10 cellular contexts compared by ENCODE assay signal in genomic region chr17:29151567-29151966, GRCh38. TPM values are rescaled to one million over a fixed set of nuclear protein-coding genes. Genes with fewer than 3 reads are reported as not detected.
DNase-seq lines count a peak whose midpoint lies in the region; ATAC-seq and TF ChIP-seq lines count a peak whose summit lies in the region.
"Had no signal": no experiment of that assay in that cellular context is flagged by ENCODE, and none has a peak within 500 bp of the region (broad histone marks: within the 10 kb centered on the region; RNA-seq: fewer than 3 reads in every experiment).

No MANE protein-coding gene starts in this region.

- peaks cover 74% of the 10 kb centered on the region for H3K4me1 Mint-ChIP-seq in MCF 10A (ENCODE audit: insufficient read depth, unreplicated experiment)
- H3K4me1 Mint-ChIP-seq in natural killer cell treated with Interleukin-12 subunit alpha and Interleukin-12 subunit beta and Interleukin-15 and Interleukin-18, amount 100 ng/mL, for 72 hours (ENCODE audit: low read depth in 2 of 2): peaks cover 53% of the 10 kb centered on the region in 2 donors

- POLR2A ChIA-PET in MCF 10A (lab: Yijun Ruan, JAX): interaction anchor here (0.6 to 7.5 kb wide), 4 partner anchors 8 to 90 kb away, joined by 3 to 168 read pairs (median 14); partner anchors contain the start of gene MYO18A

- no peak overlapping the region for H3K4me3 Mint-ChIP-seq in MCF 10A (ENCODE audit: unreplicated experiment)
- H3K4me3 Mint-ChIP-seq in natural killer cell treated with Interleukin-12 subunit alpha and Interleukin-12 subunit beta and Interleukin-15 and Interleukin-18, amount 100 ng/mL, for 72 hours: no peak overlapping the region

- H3K27ac ChIP-seq in layer of hippocampus (ENCODE audit: low read depth, low read length): peak overlapping the region; percentile 72

- no peaks in the 10 kb centered on the region for H3K36me3 Mint-ChIP-seq in MCF 10A (ENCODE audit: insufficient read depth, unreplicated experiment)
- H3K36me3 Mint-ChIP-seq in natural killer cell treated with Interleukin-12 subunit alpha and Interleukin-12 subunit beta and Interleukin-15 and Interleukin-18, amount 100 ng/mL, for 72 hours: no peaks in the 10 kb centered on the region

- in situ Hi-C loops in ACHN (cut with HindIII; ENCODE audit: low pct_ligation_motif_present, low pct_unique_long_range_greater_than_20kb, low sequenced_read_pairs): no loop called here

- peak; percentile 32 for DNase-seq in ACHN
- peak; percentile 52 for DNase-seq in MCF 10A (ENCODE audit: unreplicated experiment)
- DNase-seq in HPDE6-E6E7 (ENCODE audit: extremely low spot score): no peak
- DNase-seq in natural killer cell treated with Interleukin-12 subunit alpha and Interleukin-12 subunit beta and Interleukin-15 and Interleukin-18, amount 100 ng/mL, for 72 hours (ENCODE audit: low spot score): no peak
- no peak for DNase-seq in NCI-H82 treated with DMSO at 0.1 percent for 48 hours (lab: John Stamatoyannopoulos, UW; ENCODE audit: unreplicated experiment)
- no peak for DNase-seq in NCI-H1092 (lab: John Stamatoyannopoulos, UW)
- DNase-seq: activated CD8-positive, alpha-beta memory T cell treated with anti-CD3 and anti-CD28 coated beads for 24 hours; NCI-H1436 had no signal

- CTCF ChIA-PET in MCF 10A (lab: Yijun Ruan, JAX): interaction anchor here (0.8 kb wide), 1 partner anchor 16 kb away, joined by 3 read pairs; no protein-coding TSS in a partner anchor

- intact Hi-C loops in MCF 10A (cut with micrococcal nuclease): no loop called here

- peak overlapping the region; percentile 69 for H3K27ac Mint-ChIP-seq in MCF 10A (ENCODE audit: low read depth, unreplicated experiment)
- peak overlapping the region in 1 of 2 donors; percentile 41 for H3K27ac Mint-ChIP-seq in natural killer cell treated with Interleukin-12 subunit alpha and Interleukin-12 subunit beta and Interleukin-15 and Interleukin-18, amount 100 ng/mL, for 72 hours

- ATAC-seq in natural killer cell treated with Interleukin-12 subunit alpha and Interleukin-12 subunit beta and Interleukin-15 and Interleukin-18, amount 100 ng/mL, for 72 hours: no peak

- no peaks in the 10 kb centered on the region for H3K9me3 Mint-ChIP-seq in MCF 10A (ENCODE audit: unreplicated experiment)
- no peaks in the 10 kb centered on the region for H3K9me3 Mint-ChIP-seq in natural killer cell treated with Interleukin-12 subunit alpha and Interleukin-12 subunit beta and Interleukin-15 and Interleukin-18, amount 100 ng/mL, for 72 hours

- BruUV-seq in MCF 10A (replicated peaks; lab: Mats Ljungman, UMichigan): no TSS peak

- TF ChIP-seq EP300 in Ishikawa (IDR thresholded peaks at IDR 0.05; ENCODE audit: borderline replicate concordance): no peak

- TF ChIP-seq CTCF in MCF 10A (IDR thresholded peaks at IDR 0.05; ENCODE audit: unreplicated experiment): no peak

- H3K27me3 Mint-ChIP-seq in MCF 10A (ENCODE audit: insufficient read depth, unreplicated experiment): no peaks in the 10 kb centered on the region
- no peaks in the 10 kb centered on the region for H3K27me3 Mint-ChIP-seq in natural killer cell treated with Interleukin-12 subunit alpha and Interleukin-12 subunit beta and Interleukin-15 and Interleukin-18, amount 100 ng/mL, for 72 hours

- H3K27me3 ChIP-seq in layer of hippocampus (ENCODE audit: control insufficient read depth, insufficient read depth, low read length): no peaks in the 10 kb centered on the region

- no peak for TF ChIP-seq RAD21 in Ishikawa (IDR thresholded peaks at IDR 0.05; ENCODE audit: low read depth)

TF ChIP-seq in Ishikawa, 13 proteins besides CTCF, POLR2A, EP300 and RAD21:
- TF ChIP-seq NFIC (IDR thresholded peaks at IDR 0.05): no peak
- 0 out of 2 replicates have a peak, but pooled peaks have one; percentile 21 for TF ChIP-seq ZBTB7A (IDR thresholded peaks at IDR 0.05; ENCODE audit: low read depth)
- TF ChIP-seq TEAD4 (IDR thresholded peaks at IDR 0.05): peak; percentile 73

RNA-seq across cellular contexts. Expression of gene MYO18A, which starts 28.6 kb away (rescaled TPM):
- 24.0 and 24.8 TPM in 2 replicates for total RNA-seq in MCF 10A (2022)
- 10 to 100 TPM; 56.7 to 60.9 TPM for total RNA-seq in natural killer cell treated with Interleukin-12 subunit alpha and Interleukin-12 subunit beta and Interleukin-15 and Interleukin-18, amount 100 ng/mL, for 72 hours

Comparison
In these comparisons a context has a peak if more than half of its experiments do, and no peak if none do; other contexts are left out.
1. DNase-seq: peak in ACHN (single experiment) and MCF 10A (single experiment); none in HPDE6-E6E7 (single experiment), natural killer cell treated with Interleukin-12 subunit alpha and Interleukin-12 subunit beta and Interleukin-15 and Interleukin-18, amount 100 ng/mL, for 72 hours (single experiment), NCI-H82 treated with DMSO at 0.1 percent for 48 hours (single experiment) and NCI-H1092 (single experiment).